ENCODE assay signal across 7 cellular contexts in genomic region chr21:10346933-10347615, GRCh38.
DNase-seq lines count a peak whose midpoint lies in the region; ATAC-seq and TF ChIP-seq lines count a peak whose summit lies in the region.
"Not testable (repeated sequence)": the region's sequence is repeated elsewhere in the genome, so short reads cannot be mapped to it uniquely, and the experiment has no call there.

No MANE protein-coding gene starts in this region.

- not testable (repeated sequence) for H3K4me1 Mint-ChIP-seq in endodermal cell; natural killer cell treated with Interleukin-12 subunit alpha and Interleukin-12 subunit beta and Interleukin-15 and Interleukin-18, amount 100 ng/mL, for 72 hours (ENCODE audit: low read depth in 2 of 2); stimulated activated memory B cell treated with anti-CD40 and anti-IgM and Interleukin-4, amounts not matched to agents 10 μg/mL and 1 μg/mL and 100 μg/mL, for 72 hours

- H3K4me1 ChIP-seq in endodermal cell (ENCODE audit: control insufficient read depth, insufficient read depth, low read length); gastroesophageal sphincter; right cardiac atrium (ENCODE audit: control insufficient read depth, insufficient read depth, low read length); lower lobe of right lung: not testable (repeated sequence)

- H3K27me3 ChIP-seq in endodermal cell (ENCODE audit: control insufficient read depth, insufficient read depth, low read length, poor library complexity, severe bottlenecking); gastroesophageal sphincter; right cardiac atrium (ENCODE audit: control insufficient read depth, insufficient read depth); lower lobe of right lung (ENCODE audit: low read depth): not testable (repeated sequence)

- WGBS in endodermal cell (ENCODE audit: insufficient coverage in 1 of 2, insufficient read length in 1 of 2), 2 experiments = 73 to 75% methylated on average over 2 to 3 of the region's 3 CpGs
- WGBS in gastroesophageal sphincter (ENCODE audit: low coverage in 1 of 2), 2 donors = 65 to 76% methylated on average over 3 of the region's 3 CpGs
- 58% methylated on average over 3 of the region's 3 CpGs for WGBS in right cardiac atrium

- ATAC-seq in gastroesophageal sphincter (peak; percentile 6), right cardiac atrium (peak; percentile 13), lower lobe of right lung (peak; percentile 15 to 18)
- ATAC-seq in natural killer cell treated with Interleukin-12 subunit alpha and Interleukin-12 subunit beta and Interleukin-15 and Interleukin-18, amount 100 ng/mL, for 72 hours = peak; percentile 15 to 25
- ATAC-seq in stimulated activated memory B cell treated with anti-CD40 and anti-IgM and Interleukin-4, amounts not matched to agents 10 μg/mL and 1 μg/mL and 100 μg/mL, for 72 hours = peak; percentile 2

- not testable (repeated sequence) for H3K27ac Mint-ChIP-seq in endodermal cell; natural killer cell treated with Interleukin-12 subunit alpha and Interleukin-12 subunit beta and Interleukin-15 and Interleukin-18, amount 100 ng/mL, for 72 hours; stimulated activated memory B cell treated with anti-CD40 and anti-IgM and Interleukin-4, amounts not matched to agents 10 μg/mL and 1 μg/mL and 100 μg/mL, for 72 hours

- not testable (repeated sequence) for TF ChIP-seq POLR2A in gastroesophageal sphincter (IDR thresholded peaks at IDR 0.05)

- intact Hi-C loops in right cardiac atrium (cut with DNase I); lower lobe of right lung (cut with DNase I): not testable (repeated sequence)

- H3K9ac ChIP-seq in endodermal cell (ENCODE audit: extremely low read depth, low read length, poor library complexity, severe bottlenecking) = not testable (repeated sequence)

- H3K4me3 Mint-ChIP-seq in endodermal cell; natural killer cell treated with Interleukin-12 subunit alpha and Interleukin-12 subunit beta and Interleukin-15 and Interleukin-18, amount 100 ng/mL, for 72 hours; stimulated activated memory B cell treated with anti-CD40 and anti-IgM and Interleukin-4, amounts not matched to agents 10 μg/mL and 1 μg/mL and 100 μg/mL, for 72 hours: not testable (repeated sequence)

- H3K9me3 ChIP-seq in endodermal cell (ENCODE audit: control insufficient read depth, low read length) (peaks cover 68% of the 10 kb centered on the region), gastroesophageal sphincter (peaks cover 0 to 55% (median 7%) of the 10 kb centered on the region in 3 donors), lower lobe of right lung (peaks cover 45% of the 10 kb centered on the region)
- H3K9me3 ChIP-seq in right cardiac atrium (ENCODE audit: control insufficient read depth, low read length) = not testable (repeated sequence)

- H3K36me3 ChIP-seq in endodermal cell (ENCODE audit: control insufficient read depth, insufficient read depth, low read length); gastroesophageal sphincter; lower lobe of right lung: not testable (repeated sequence)

- H3K4me3 ChIP-seq in endodermal cell (ENCODE audit: low read length) = peak overlapping the region; percentile 50
- not testable (repeated sequence) for H3K4me3 ChIP-seq in gastroesophageal sphincter; right cardiac atrium (ENCODE audit: low read length); lower lobe of right lung

- not testable (repeated sequence) for TF ChIP-seq CTCF in GM20000 (IDR thresholded peaks at IDR 0.05; ENCODE audit: extremely low read depth, missing control alignments); endodermal cell (conservative IDR thresholded peaks at IDR 0.05); gastroesophageal sphincter (IDR thresholded peaks at IDR 0.05); lower lobe of right lung (IDR thresholded peaks at IDR 0.05)

- H3K9me3 Mint-ChIP-seq in endodermal cell = peaks cover 84% of the 10 kb centered on the region
- peaks cover 26% of the 10 kb centered on the region for H3K9me3 Mint-ChIP-seq in natural killer cell treated with Interleukin-12 subunit alpha and Interleukin-12 subunit beta and Interleukin-15 and Interleukin-18, amount 100 ng/mL, for 72 hours
- H3K9me3 Mint-ChIP-seq in stimulated activated memory B cell treated with anti-CD40 and anti-IgM and Interleukin-4, amounts not matched to agents 10 μg/mL and 1 μg/mL and 100 μg/mL, for 72 hours = peaks cover 18% of the 10 kb centered on the region

- not testable (repeated sequence) for TF ChIP-seq EP300 in gastroesophageal sphincter (IDR thresholded peaks at IDR 0.05)

- DNase-seq in GM20000 (ENCODE audit: low spot score) = peak; percentile 8
- DNase-seq in endodermal cell; natural killer cell treated with Interleukin-12 subunit alpha and Interleukin-12 subunit beta and Interleukin-15 and Interleukin-18, amount 100 ng/mL, for 72 hours (ENCODE audit: low spot score): not testable (repeated sequence)
- DNase-seq in right cardiac atrium = peak in 1 of 3 donors; percentile 50
- DNase-seq in lower lobe of right lung = peak; percentile 49

- H3K27ac ChIP-seq in endodermal cell (ENCODE audit: low read depth, low read length); gastroesophageal sphincter; right cardiac atrium (ENCODE audit: low read length); lower lobe of right lung: not testable (repeated sequence)

- H3K27me3 Mint-ChIP-seq in endodermal cell (ENCODE audit: insufficient read depth); natural killer cell treated with Interleukin-12 subunit alpha and Interleukin-12 subunit beta and Interleukin-15 and Interleukin-18, amount 100 ng/mL, for 72 hours; stimulated activated memory B cell treated with anti-CD40 and anti-IgM and Interleukin-4, amounts not matched to agents 10 μg/mL and 1 μg/mL and 100 μg/mL, for 72 hours: not testable (repeated sequence)

- peaks cover 16% of the 10 kb centered on the region for H3K36me3 Mint-ChIP-seq in endodermal cell (ENCODE audit: low read depth)
- peaks cover 16% of the 10 kb centered on the region for H3K36me3 Mint-ChIP-seq in natural killer cell treated with Interleukin-12 subunit alpha and Interleukin-12 subunit beta and Interleukin-15 and Interleukin-18, amount 100 ng/mL, for 72 hours
- H3K36me3 Mint-ChIP-seq in stimulated activated memory B cell treated with anti-CD40 and anti-IgM and Interleukin-4, amounts not matched to agents 10 μg/mL and 1 μg/mL and 100 μg/mL, for 72 hours = not testable (repeated sequence)
